19 cellular contexts compared by ENCODE assay signal in genomic region chr6:71527831-71528377, GRCh38.
"Had no signal": no experiment of that assay in that cellular context is flagged by ENCODE, and none has a peak within 500 bp of the region (broad histone marks: within the 10 kb centered on the region; RNA-seq: fewer than 3 reads in every experiment).

No MANE protein-coding gene starts in this region.

- H3K9me3 ChIP-seq: ascending aorta, colonic mucosa, gastroesophageal sphincter, heart left ventricle, tibial artery had no signal

- H3K4me3 ChIP-seq: ascending aorta, colonic mucosa, gastroesophageal sphincter, heart left ventricle, tibial artery had no signal

- H3K36me3 ChIP-seq: ascending aorta, colonic mucosa, gastroesophageal sphincter, heart left ventricle, tibial artery had no signal

- ATAC-seq: activated CD8-positive, alpha-beta T cell treated with anti-CD3 and anti-CD28 coated beads for 36 hours; activated naive CD8-positive, alpha-beta T cell treated with anti-CD3 and anti-CD28 coated beads, Interleukin-2, amount 50 U/mL, for 24 hours; gastroesophageal sphincter; heart left ventricle; left ventricle myocardium superior; naive thymus-derived CD8-positive, alpha-beta T cell; stimulated activated naive CD8-positive, alpha-beta T cell treated with anti-CD3 and anti-CD28 coated beads, Interleukin-15, Interleukin-2, amounts not matched to agents 100 U/mL and 50 U/mL, for 24 hours had no signal

- H3K27ac ChIP-seq: colonic mucosa, gastroesophageal sphincter, heart left ventricle, parathyroid adenoma, tibial artery had no signal

- H3K79me2 ChIP-seq: parathyroid adenoma had no signal

- H3K9ac ChIP-seq: parathyroid adenoma had no signal

- H3K27me3 ChIP-seq: ascending aorta, colonic mucosa, gastroesophageal sphincter, heart left ventricle, tibial artery had no signal

- H2AFZ ChIP-seq: parathyroid adenoma had no signal

- DNase-seq: activated B cell treated with CpG ODN at 0.5 μM for 24 hours; activated CD4-positive, alpha-beta T cell treated with anti-CD3 and anti-CD28 coated beads for 48 hours; activated CD8-positive, alpha-beta T cell treated with anti-CD3 and anti-CD28 coated beads for 36 hours; activated naive CD4-positive, alpha-beta T cell treated with anti-CD3 and anti-CD28 coated beads for 36 hours; activated naive CD8-positive, alpha-beta T cell treated with anti-CD3 and anti-CD28 coated beads, Interleukin-2, amount 50 U/mL, for 24 hours; activated T-cell treated with anti-CD3 and anti-CD28 coated beads, Interleukin-2, amount 50 U/mL, for 1 hour; colonic mucosa; endodermal cell; heart left ventricle; kidney glomerular epithelial cell; left ventricle myocardium superior; naive thymus-derived CD8-positive, alpha-beta T cell; stimulated activated naive CD8-positive, alpha-beta T cell treated with anti-CD3 and anti-CD28 coated beads, Interleukin-15, Interleukin-2, amounts not matched to agents 100 U/mL and 50 U/mL, for 24 hours; substantia nigra; T-helper 2 cell; tibial artery had no signal

- H3K4me1 ChIP-seq: colonic mucosa, gastroesophageal sphincter, parathyroid adenoma had no signal
